ENCODE assay signal across 8 cellular contexts in genomic region chr2:27133905-27134780, GRCh38. TPM values are rescaled to one million over a fixed set of nuclear protein-coding genes. Genes with fewer than 3 reads are reported as not detected.
DNase-seq lines count a peak whose midpoint lies in the region; ATAC-seq and TF ChIP-seq lines count a peak whose summit lies in the region.

Gene PREB, minus strand, starts transcription at chr2:27134636. Its CDS starts 215 bp downstream, at chr2:27134421.

- H3K27ac ChIP-seq in dorsolateral prefrontal cortex: peak within 1 kb of the TSS in 57 of 59 donors; percentile 36 to 95 (median 87)

- WGBS in lower leg skin, 2 donors: 0 to 1% methylated on average over 46 to 70 of the region's 86 CpGs

- H3K9me3 Mint-ChIP-seq in activated CD4-positive, alpha-beta memory T cell treated with anti-CD3 and anti-CD28 coated beads for 36 hours: no peaks in the 10 kb centered on the region

- TF ChIP-seq POLR2A in lower leg skin (IDR thresholded peaks at IDR 0.05): no peak

- peak within 1 kb of the TSS; percentile 86 for H3K27ac Mint-ChIP-seq in activated CD4-positive, alpha-beta memory T cell treated with anti-CD3 and anti-CD28 coated beads for 36 hours

- DNase-seq in CD1c-positive myeloid dendritic cell (ENCODE audit: extremely low spot score): peak; percentile 100
- peak; percentile 90 for DNase-seq in NCI-H82 treated with DMSO at 0.1 percent for 48 hours (lab: John Stamatoyannopoulos, UW; ENCODE audit: unreplicated experiment)
- peak; percentile 98 for DNase-seq in activated CD4-positive, alpha-beta memory T cell treated with anti-CD3 and anti-CD28 coated beads for 36 hours
- DNase-seq in dorsolateral prefrontal cortex: peak; percentile 88 to 99 (median 96)
- peak; percentile 93 to 99 for DNase-seq in lower leg skin (ENCODE audit: low spot score in 2 of 2)
- peak; percentile 98 for DNase-seq in stimulated activated CD4-positive, alpha-beta T cell treated with anti-CD3 and anti-CD28 coated beads, Interleukin-4, amount 100 ng/mL, for 48 hours (ENCODE audit: low read depth in 2 of 2)

- CTCF ChIA-PET in activated CD4-positive, alpha-beta memory T cell treated with anti-CD3 and anti-CD28 coated beads for 36 hours (lab: Charles Lee): interaction anchor here (0.8 to 2.4 kb wide), 11 partner anchors 10 to 172 kb away, joined by 3 to 19 read pairs (median 4); partner anchors contain the start of gene ABHD1

- H3K27me3 Mint-ChIP-seq in activated CD4-positive, alpha-beta memory T cell treated with anti-CD3 and anti-CD28 coated beads for 36 hours: no peaks in the 10 kb centered on the region

- intact Hi-C loops in activated CD4-positive, alpha-beta memory T cell treated with anti-CD3 and anti-CD28 coated beads for 36 hours (cut with micrococcal nuclease): loop anchor here (1.0 to 5.0 kb wide), 4 partner anchors 11 to 83 kb away; partner anchors contain the start of genes ABHD1, CAD, KHK and OST4
- intact Hi-C loops in dorsolateral prefrontal cortex (cut with DNase I) (loop anchor here (1.0 to 10.0 kb wide), 7 partner anchors 48 to 241 kb away; partner anchors contain the start of genes AGBL5 (in 1 of the 2), ATRAID (in 1 of the 2), EIF2B4 (in 1 of the 2) and KHK (in 1 of the 2)), lower leg skin (cut with DNase I; ENCODE audit: low total_unique reads) (no loop called here)

- peak; percentile 81 for ATAC-seq in GM19397 (IDR thresholded peaks at IDR 0.05; ENCODE audit: unreplicated experiment)
- ATAC-seq in HG03571 (IDR thresholded peaks at IDR 0.05; ENCODE audit: unreplicated experiment): peak; percentile 85

- H3K27me3 ChIP-seq in dorsolateral prefrontal cortex: no peaks in the 10 kb centered on the region

- H3K4me1 Mint-ChIP-seq in activated CD4-positive, alpha-beta memory T cell treated with anti-CD3 and anti-CD28 coated beads for 36 hours (ENCODE audit: low read depth): peaks cover 20% of the 10 kb centered on the region

- peak within 1 kb of the TSS; percentile 89 for H3K4me3 Mint-ChIP-seq in activated CD4-positive, alpha-beta memory T cell treated with anti-CD3 and anti-CD28 coated beads for 36 hours

- POLR2A ChIA-PET in activated CD4-positive, alpha-beta memory T cell treated with anti-CD3 and anti-CD28 coated beads for 36 hours (lab: Charles Lee): interaction anchor here (0.5 to 2.6 kb wide), 8 partner anchors 8 to 107 kb away, joined by 3 to 20 read pairs (median 4); partner anchors contain the start of genes ABHD1, ATRAID, CGREF1 and KHK

- H3K4me3 ChIP-seq in dorsolateral prefrontal cortex (peak within 1 kb of the TSS; percentile 45 to 100 (median 96)), lower leg skin (ENCODE audit: low read depth, poor library complexity, severe bottlenecking) (peak within 1 kb of the TSS; percentile 80)

- peaks cover 15% of the 10 kb centered on the region for H3K36me3 Mint-ChIP-seq in activated CD4-positive, alpha-beta memory T cell treated with anti-CD3 and anti-CD28 coated beads for 36 hours

- TF ChIP-seq CTCF in dorsolateral prefrontal cortex (IDR thresholded peaks at IDR 0.05 in 54 of 56, conservative IDR thresholded peaks at IDR 0.05 in 2 of 56; ENCODE audit: low read depth in 1 of 56, partially characterized antibody in 56 of 56): peak in 32 of 56 donors; percentile 3 to 55 (median 30)
- TF ChIP-seq CTCF in lower leg skin (IDR thresholded peaks at IDR 0.05): no peak

RNA-seq across cellular contexts. Expression of gene PREB, which starts in this region (rescaled TPM):
- 10 to 100 TPM; 64.7 to 65.4 TPM for total RNA-seq in activated CD4-positive, alpha-beta memory T cell treated with anti-CD3 and anti-CD28 coated beads for 36 hours
- total RNA-seq in dorsolateral prefrontal cortex: 10 to 100 TPM; 25.2 to 52.0 (median 34.9) TPM
- 10 to 100 TPM; 41.2 to 76.5 (median 53.5) TPM for total RNA-seq in lower leg skin

Comparison
In these comparisons a context has a peak if more than half of its experiments do, and no peak if none do; other contexts are left out.
1. Peak in every context shown above with its lines: DNase-seq, ATAC-seq, H3K4me3 ChIP-seq and H3K27ac ChIP-seq.
2. CTCF ChIP-seq: peak in dorsolateral prefrontal cortex (32 of 56); none in lower leg skin (0 of 3).